ENCODE assay signal across 8 cellular contexts in the genomic region with DNA sequence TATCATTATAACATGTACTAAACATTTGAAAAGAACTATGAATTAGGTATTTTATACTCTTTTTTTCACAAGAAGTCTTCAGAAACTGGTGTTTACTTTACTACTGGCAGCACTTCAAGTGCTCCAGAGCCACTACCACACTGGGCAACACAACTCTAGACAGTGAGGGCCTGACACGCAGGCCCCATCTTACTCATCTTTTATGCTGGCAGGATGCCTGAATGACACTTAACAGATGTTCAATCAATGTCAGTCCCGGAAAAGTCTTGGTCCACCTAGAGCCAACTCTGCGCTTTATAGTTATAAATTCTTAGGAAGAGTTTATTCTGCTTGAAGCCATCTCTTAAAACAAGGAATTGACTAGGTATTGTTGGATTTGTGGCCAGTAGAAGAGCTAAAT. TPM values are rescaled to one million over a fixed set of nuclear protein-coding genes. Genes with fewer than 3 reads are reported as not detected.
DNase-seq lines count a peak whose midpoint lies in the region; ATAC-seq, FAIRE-seq and TF ChIP-seq lines count a peak whose summit lies in the region.

No MANE protein-coding gene starts in this region.

- H3K36me3 ChIP-seq in PC-3 (ENCODE audit: low read depth, low read length) (no peaks in the 10 kb centered on the region), kidney (ENCODE audit: control insufficient read depth in 1 of 2, insufficient read depth in 2 of 2, low read length in 2 of 2) (no peaks in the 10 kb centered on the region)

- peaks cover 48% of the 10 kb centered on the region for H3K36me3 Mint-ChIP-seq in stimulated activated effector memory CD8-positive, alpha-beta T cell treated with anti-CD3 and anti-CD28 coated beads, Interleukin-12 subunit alpha, Interleukin-12 subunit beta, amount 100 ng/mL, for 72 hours
- H3K36me3 Mint-ChIP-seq in endothelial cell (ENCODE audit: low read depth, unreplicated experiment), result peaks cover 13% of the 10 kb centered on the region

- H3K79me2 ChIP-seq in PC-3 (ENCODE audit: low read length), result no peaks in the 10 kb centered on the region

- H3K4me1 Mint-ChIP-seq in stimulated activated effector memory CD8-positive, alpha-beta T cell treated with anti-CD3 and anti-CD28 coated beads, Interleukin-12 subunit alpha, Interleukin-12 subunit beta, amount 100 ng/mL, for 72 hours, result peaks cover 87% of the 10 kb centered on the region
- H3K4me1 Mint-ChIP-seq in endothelial cell (ENCODE audit: unreplicated experiment), result peaks cover 29% of the 10 kb centered on the region

- ATAC-seq in PC-3, result peak; percentile 93
- peak; percentile 87 for ATAC-seq in stimulated activated effector memory CD8-positive, alpha-beta T cell treated with anti-CD3 and anti-CD28 coated beads, Interleukin-12 subunit alpha, Interleukin-12 subunit beta, amount 100 ng/mL, for 72 hours

- H3K4me1 ChIP-seq in PC-3 (ENCODE audit: insufficient read depth, low read length) (peaks cover 14% of the 10 kb centered on the region), kidney (ENCODE audit: control insufficient read depth in 1 of 2, insufficient read depth in 1 of 2, low read depth in 1 of 2, low read length in 2 of 2) (peaks cover 6 to 7% of the 10 kb centered on the region in 2 donors)

- POLR2A ChIA-PET in PC-3 (lab: Charles Lee; ENCODE audit: unreplicated experiment), result no interaction called here

- no peak overlapping the region for H2AFZ ChIP-seq in PC-3 (ENCODE audit: low read length)

- H3K9me3 ChIP-seq in PC-3 (ENCODE audit: low read length) (no peaks in the 10 kb centered on the region), kidney (ENCODE audit: control insufficient read depth in 1 of 2, low read length in 2 of 2) (no peaks in the 10 kb centered on the region)

- H3K4me2 ChIP-seq in PC-3 (ENCODE audit: low read length), result peak overlapping the region; percentile 28; the same call in 1 of the 2 replicates

- H3K27me3 ChIP-seq in PC-3 (ENCODE audit: low read length), result no peaks in the 10 kb centered on the region

- H3K4me3 ChIP-seq in PC-3 (ENCODE audit: low read length), result no peak overlapping the region
- no peak overlapping the region for H3K4me3 ChIP-seq in kidney (ENCODE audit: low read length in 2 of 2)

- no peaks in the 10 kb centered on the region for H3F3A ChIP-seq in PC-3 (ENCODE audit: low read length, unreplicated experiment)

- peak; percentile 35 to 45 for DNase-seq in activated CD4-positive, alpha-beta T cell treated with anti-CD3 and anti-CD28 coated beads for 4 hours
- no peak for DNase-seq in activated CD4-positive, alpha-beta T cell treated with anti-CD3 and anti-CD28 coated beads for 1 hour
- DNase-seq in PC-3 (peak; percentile 89), dermis microvascular lymphatic vessel endothelial cell (ENCODE audit: low read depth in 2 of 2) (peak; percentile 44 to 83), HuH-7 (ENCODE audit: low spot score) (no peak), kidney (no peak), endothelial cell (ENCODE audit: low spot score) (no peak)
- peak in 1 of 2 donors; percentile 74 for DNase-seq in stimulated activated effector memory CD8-positive, alpha-beta T cell treated with anti-CD3 and anti-CD28 coated beads, Interleukin-12 subunit alpha, Interleukin-12 subunit beta, amount 100 ng/mL, for 72 hours (ENCODE audit: low spot score in 2 of 2)

- H3K27ac Mint-ChIP-seq in stimulated activated effector memory CD8-positive, alpha-beta T cell treated with anti-CD3 and anti-CD28 coated beads, Interleukin-12 subunit alpha, Interleukin-12 subunit beta, amount 100 ng/mL, for 72 hours, result peak overlapping the region; percentile 95
- no peak overlapping the region for H3K27ac Mint-ChIP-seq in endothelial cell (ENCODE audit: unreplicated experiment)

- intact Hi-C loops in PC-3 (cut with micrococcal nuclease) (loop anchor here (1.0 kb wide), 1 partner anchor 8 kb away; no protein-coding TSS in a partner anchor), kidney (cut with DNase I) (no loop called here)

- no TSS peak for BruUV-seq in PC-3 (replicated peaks; lab: Mats Ljungman, UMichigan)

- peak overlapping the region; percentile 64 for H3K4me3 Mint-ChIP-seq in stimulated activated effector memory CD8-positive, alpha-beta T cell treated with anti-CD3 and anti-CD28 coated beads, Interleukin-12 subunit alpha, Interleukin-12 subunit beta, amount 100 ng/mL, for 72 hours
- no peak overlapping the region for H3K4me3 Mint-ChIP-seq in endothelial cell (ENCODE audit: unreplicated experiment)

- peaks cover 8% of the 10 kb centered on the region for H3K27me3 Mint-ChIP-seq in endothelial cell (ENCODE audit: unreplicated experiment)

- H4K20me1 ChIP-seq in PC-3 (ENCODE audit: low read length), result no peaks in the 10 kb centered on the region

- CTCF ChIA-PET in PC-3 (lab: Charles Lee), result no interaction called here

- FAIRE-seq in kidney (lab: Jason Lieb, UNC), result no peak

- no peaks in the 10 kb centered on the region for H3K9me3 Mint-ChIP-seq in stimulated activated effector memory CD8-positive, alpha-beta T cell treated with anti-CD3 and anti-CD28 coated beads, Interleukin-12 subunit alpha, Interleukin-12 subunit beta, amount 100 ng/mL, for 72 hours
- H3K9me3 Mint-ChIP-seq in endothelial cell (ENCODE audit: unreplicated experiment), result no peaks in the 10 kb centered on the region

- H3K9me2 ChIP-seq in PC-3 (replicated peaks; ENCODE audit: low read length), result no peaks in the 10 kb centered on the region

- H3K27ac ChIP-seq in PC-3 (ENCODE audit: low read length) (peak overlapping the region; percentile 56), kidney (ENCODE audit: low read depth in 2 of 2, low read length in 2 of 2) (no peak overlapping the region)

- TF ChIP-seq CTCF in PC-3 (conservative IDR thresholded peaks at IDR 0.05; ENCODE audit: low read depth, low read length) (no peak), kidney (IDR thresholded peaks at IDR 0.05; ENCODE audit: borderline replicate concordance, extremely low read depth, insufficient read depth) (no peak), endothelial cell (IDR thresholded peaks at IDR 0.05; ENCODE audit: unreplicated experiment) (no peak)

- H3K9ac ChIP-seq in PC-3 (ENCODE audit: low read length) (peak overlapping the region; percentile 51; the same call in 1 of the 2 replicates), kidney (ENCODE audit: low read length in 2 of 2) (no peak overlapping the region)

RNA-seq across cellular contexts. Expression of a gene that starts 8.7 kb away (rescaled TPM):
- 0.29 and 1.5 TPM in 2 replicates for total RNA-seq in PC-3 (2014; rRNA removed)
- total RNA-seq in dermis microvascular lymphatic vessel endothelial cell, result 7.8 and 13.9 TPM in 2 replicates
- 55.0 TPM for total RNA-seq in kidney
- 11.7 TPM for polyA plus RNA-seq in kidney (ENCODE audit: insufficient read depth, low read depth, low replicate concordance)
- total RNA-seq in endothelial cell (ENCODE audit: unreplicated experiment), result 62.8 TPM

Comparison
In these comparisons a context has a peak if more than half of its experiments do, and no peak if none do; other contexts are left out.
1. DNase-seq: peak in activated CD4-positive, alpha-beta T cell treated with anti-CD3 and anti-CD28 coated beads for 4 hours (2 of 2), PC-3 (single experiment) and dermis microvascular lymphatic vessel endothelial cell (2 of 2); none in activated CD4-positive, alpha-beta T cell treated with anti-CD3 and anti-CD28 coated beads for 1 hour (single experiment), HuH-7 (single experiment), kidney (single experiment) and endothelial cell (single experiment).